Comparison of ENCODE assay signal across 1 cellular context in the genomic region with DNA sequence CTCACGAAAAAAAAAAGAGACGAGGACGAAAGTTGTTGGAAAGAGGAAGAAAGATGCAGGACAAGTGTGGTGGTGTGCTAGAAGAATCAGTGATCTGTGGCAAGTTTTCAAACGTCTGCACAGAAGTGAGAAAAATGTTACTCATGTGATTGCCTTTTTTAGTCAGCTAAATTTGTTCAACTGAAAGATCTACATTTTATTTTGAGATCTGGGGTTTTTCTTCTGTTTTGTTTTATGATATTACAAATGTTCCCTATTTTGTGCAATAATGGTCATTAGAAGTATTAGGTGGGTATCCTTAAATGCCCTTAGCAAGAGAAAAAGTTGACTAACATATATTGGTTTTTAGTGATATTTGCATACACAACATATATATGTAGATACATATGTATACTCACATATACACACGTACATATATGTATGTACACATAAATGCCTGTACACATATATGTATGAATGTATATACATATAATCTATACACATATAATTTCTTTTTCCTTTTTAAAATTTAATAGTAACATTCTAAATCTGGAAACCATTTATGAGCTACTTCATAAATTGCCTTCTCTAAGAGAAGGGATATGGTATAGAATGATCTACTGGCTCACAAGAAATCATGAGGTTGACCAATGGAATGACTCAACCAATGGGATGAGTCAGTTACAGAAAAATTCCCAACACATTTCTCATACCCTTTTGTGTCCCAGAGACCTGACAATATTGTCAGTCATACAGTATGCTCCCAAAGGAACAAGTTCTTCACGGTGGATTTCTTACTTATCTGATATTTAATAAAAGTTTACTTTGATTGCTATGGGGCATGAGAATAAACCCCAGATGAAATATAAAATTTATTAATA.
TF ChIP-seq lines count a peak whose summit lies in the region.

No MANE protein-coding gene starts in this region.

TF ChIP-seq in HepG2, 621 proteins besides CTCF, POLR2A, EP300 and RAD21 (continued from another document):
- TF ChIP-seq TBX2 (CRISPR knock-in tag; IDR thresholded peaks at IDR 0.05; ENCODE audit: borderline replicate concordance) (no peak), ZNF160 (CRISPR knock-in tag; IDR thresholded peaks at IDR 0.05) (no peak), HMGA1 (CRISPR knock-in tag; conservative IDR thresholded peaks at IDR 0.05) (no peak), ZFP1 (CRISPR knock-in tag; IDR thresholded peaks at IDR 0.05) (no peak)
- TF ChIP-seq, protein P1, sequence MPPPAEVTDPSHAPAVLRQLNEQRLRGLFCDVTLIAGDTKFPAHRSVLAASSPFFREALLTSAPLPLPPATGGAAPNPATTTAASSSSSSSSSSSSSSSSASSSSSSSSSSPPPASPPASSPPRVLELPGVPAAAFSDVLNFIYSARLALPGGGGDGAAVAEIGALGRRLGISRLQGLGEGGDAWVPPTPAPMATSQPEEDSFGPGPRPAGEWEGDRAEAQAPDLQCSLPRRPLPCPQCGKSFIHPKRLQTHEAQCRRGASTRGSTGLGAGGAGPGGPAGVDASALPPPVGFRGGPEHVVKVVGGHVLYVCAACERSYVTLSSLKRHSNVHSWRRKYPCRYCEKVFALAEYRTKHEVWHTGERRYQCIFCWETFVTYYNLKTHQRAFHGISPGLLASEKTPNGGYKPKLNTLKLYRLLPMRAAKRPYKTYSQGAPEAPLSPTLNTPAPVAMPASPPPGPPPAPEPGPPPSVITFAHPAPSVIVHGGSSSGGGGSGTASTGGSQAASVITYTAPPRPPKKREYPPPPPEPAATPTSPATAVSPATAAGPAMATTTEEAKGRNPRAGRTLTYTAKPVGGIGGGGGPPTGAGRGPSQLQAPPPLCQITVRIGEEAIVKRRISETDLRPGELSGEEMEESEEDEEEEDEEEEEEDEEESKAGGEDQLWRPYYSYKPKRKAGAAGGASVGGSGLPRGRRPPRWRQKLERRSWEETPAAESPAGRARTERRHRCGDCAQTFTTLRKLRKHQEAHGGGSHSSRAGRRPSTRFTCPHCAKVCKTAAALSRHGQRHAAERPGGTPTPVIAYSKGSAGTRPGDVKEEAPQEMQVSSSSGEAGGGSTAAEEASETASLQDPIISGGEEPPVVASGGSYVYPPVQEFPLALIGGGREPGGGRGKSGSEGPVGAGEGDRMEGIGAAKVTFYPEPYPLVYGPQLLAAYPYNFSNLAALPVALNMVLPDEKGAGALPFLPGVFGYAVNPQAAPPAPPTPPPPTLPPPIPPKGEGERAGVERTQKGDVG (CRISPR knock-in tag; IDR thresholded peaks at IDR 0.05; ENCODE audit: borderline replicate concordance), result no peak
